In genomic region chr16:70760221-70760620, GRCh38 we compare ENCODE assay signal across 16 cellular contexts. TPM values are rescaled to one million over a fixed set of nuclear protein-coding genes. Genes with fewer than 3 reads are reported as not detected.
DNase-seq lines count a peak whose midpoint lies in the region; ATAC-seq and TF ChIP-seq lines count a peak whose summit lies in the region.
"Had no signal": no experiment of that assay in that cellular context is flagged by ENCODE, and none has a peak within 500 bp of the region (broad histone marks: within the 10 kb centered on the region; RNA-seq: fewer than 3 reads in every experiment).

No MANE protein-coding gene starts in this region.

- H3K36me3 Mint-ChIP-seq in activated naive CD4-positive, alpha-beta T cell treated with anti-CD3 and anti-CD28 coated beads, Interleukin-2, amount 50 U/mL, for 72 hours: no peaks in the 10 kb centered on the region
- peaks cover 32% of the 10 kb centered on the region for H3K36me3 Mint-ChIP-seq in brain

- peaks cover 2% of the 10 kb centered on the region for H3K27me3 Mint-ChIP-seq in brain
- H3K27me3 Mint-ChIP-seq: T-cell had no signal

- H3K4me1 ChIP-seq in mesodermal cell (ENCODE audit: control insufficient read depth, insufficient read depth, low read length, poor library complexity, severe bottlenecking): peaks cover 12% of the 10 kb centered on the region
- H3K4me1 ChIP-seq: left ventricle myocardium inferior, spleen had no signal

- ATAC-seq in activated naive CD4-positive, alpha-beta T cell treated with anti-CD3 and anti-CD28 coated beads, Interleukin-2, amount 50 U/mL, for 72 hours: no peak
- no peak for ATAC-seq in GM18858 (IDR thresholded peaks at IDR 0.05; ENCODE audit: unreplicated experiment)
- no peak for ATAC-seq in HG02852 (IDR thresholded peaks at IDR 0.05; ENCODE audit: unreplicated experiment)
- ATAC-seq in sciatic nerve: no peak
- ATAC-seq: T-cell had no signal

- in situ Hi-C loops in GM13976 (cut with MboI; ENCODE audit: low sequenced_read_pairs, unreplicated experiment): no loop called here

- no peak overlapping the region for H3K4me3 ChIP-seq in mesodermal cell (ENCODE audit: extremely low read depth, insufficient read depth, low read length, poor library complexity, severe bottlenecking)
- H3K4me3 ChIP-seq: cardiac muscle cell, left ventricle myocardium inferior, spleen, tibial nerve had no signal

- intact Hi-C loops in sciatic nerve (cut with DNase I): loop anchor here (10.0 kb wide), 1 partner anchor 235 kb away; the partner anchor contains the start of genes COG4 and SF3B3

- peaks cover 67% of the 10 kb centered on the region for H3K4me1 Mint-ChIP-seq in brain
- H3K4me1 Mint-ChIP-seq: T-cell had no signal

- H3K27ac ChIP-seq in mesodermal cell (ENCODE audit: low read depth, low read length, severe bottlenecking): peak overlapping the region; percentile 73
- H3K27ac ChIP-seq: cardiac muscle cell, left ventricle myocardium inferior, neutrophil, spleen, tibial nerve had no signal

- TF ChIP-seq CTCF in brain (conservative IDR thresholded peaks at IDR 0.05) (no peak), GM13976 (IDR thresholded peaks at IDR 0.05; ENCODE audit: borderline replicate concordance, control extremely low read depth, extremely low read depth, insufficient read depth, missing control alignments) (no peak)

- no peak for DNase-seq in activated naive CD4-positive, alpha-beta T cell treated with anti-CD3 and anti-CD28 coated beads, Interleukin-2, amount 50 U/mL, for 72 hours (ENCODE audit: low spot score in 2 of 2)
- DNase-seq in activated naive CD4-positive, alpha-beta T cell (lab: John Stamatoyannopoulos, UW): no peak
- DNase-seq in sciatic nerve (ENCODE audit: low spot score) (no peak), GM13976 (ENCODE audit: low spot score) (no peak)
- DNase-seq: activated CD4-positive, alpha-beta T cell treated with anti-CD3 and anti-CD28 coated beads for 1 hour; activated effector memory CD4-positive, alpha-beta T cell treated with Interleukin-2 at 50 U/mL for 16 hours; left ventricle myocardium inferior; spleen; T-cell had no signal

- no peaks in the 10 kb centered on the region for H3K9me3 Mint-ChIP-seq in activated naive CD4-positive, alpha-beta T cell treated with anti-CD3 and anti-CD28 coated beads, Interleukin-2, amount 50 U/mL, for 72 hours
- no peaks in the 10 kb centered on the region for H3K9me3 Mint-ChIP-seq in brain
- H3K9me3 Mint-ChIP-seq: T-cell had no signal

- WGBS in mesodermal cell (ENCODE audit: insufficient coverage in 2 of 2), 2 experiments: 94 to 100% methylated on average over 1 to 2 of the region's 3 CpGs

- H3K36me3 ChIP-seq in mesodermal cell (ENCODE audit: control insufficient read depth, insufficient read depth, low read length): peaks cover 44% of the 10 kb centered on the region
- H3K36me3 ChIP-seq: cardiac muscle cell had no signal

- peak overlapping the region in 4 of 5 experiments; percentile 58 to 79 (median 71) for H3K4me3 Mint-ChIP-seq in brain
- H3K4me3 Mint-ChIP-seq: T-cell had no signal

- H3K9me3 ChIP-seq in mesodermal cell (ENCODE audit: control insufficient read depth, low read length): no peaks in the 10 kb centered on the region
- H3K9me3 ChIP-seq: left ventricle myocardium inferior, neutrophil, spleen, tibial nerve had no signal

- H3K27ac Mint-ChIP-seq in activated naive CD4-positive, alpha-beta T cell treated with anti-CD3 and anti-CD28 coated beads, Interleukin-2, amount 50 U/mL, for 72 hours: peak overlapping the region; percentile 19 to 93
- H3K27ac Mint-ChIP-seq in brain: peak overlapping the region; percentile 93 to 100 (median 98)
- H3K27ac Mint-ChIP-seq: T-cell had no signal

RNA-seq across cellular contexts. Expression of gene VAC14, which starts 40.7 kb away (rescaled TPM):
- 10 to 100 TPM; 22.5 to 28.8 TPM for total RNA-seq in activated naive CD4-positive, alpha-beta T cell treated with anti-CD3 and anti-CD28 coated beads, Interleukin-2, amount 50 U/mL, for 72 hours
- polyA plus RNA-seq in brain (ENCODE audit: insufficient read depth, low read depth, low replicate concordance): 76.0 TPM
- 36.4 TPM for polyA plus RNA-seq in mesodermal cell (2013, experiment 1 of 2)
- 33.8 TPM for polyA plus RNA-seq in mesodermal cell (2013, experiment 2 of 2)
- 26.2 TPM for total RNA-seq in sciatic nerve
